1 cellular context compared by ENCODE assay signal in the genomic region with DNA sequence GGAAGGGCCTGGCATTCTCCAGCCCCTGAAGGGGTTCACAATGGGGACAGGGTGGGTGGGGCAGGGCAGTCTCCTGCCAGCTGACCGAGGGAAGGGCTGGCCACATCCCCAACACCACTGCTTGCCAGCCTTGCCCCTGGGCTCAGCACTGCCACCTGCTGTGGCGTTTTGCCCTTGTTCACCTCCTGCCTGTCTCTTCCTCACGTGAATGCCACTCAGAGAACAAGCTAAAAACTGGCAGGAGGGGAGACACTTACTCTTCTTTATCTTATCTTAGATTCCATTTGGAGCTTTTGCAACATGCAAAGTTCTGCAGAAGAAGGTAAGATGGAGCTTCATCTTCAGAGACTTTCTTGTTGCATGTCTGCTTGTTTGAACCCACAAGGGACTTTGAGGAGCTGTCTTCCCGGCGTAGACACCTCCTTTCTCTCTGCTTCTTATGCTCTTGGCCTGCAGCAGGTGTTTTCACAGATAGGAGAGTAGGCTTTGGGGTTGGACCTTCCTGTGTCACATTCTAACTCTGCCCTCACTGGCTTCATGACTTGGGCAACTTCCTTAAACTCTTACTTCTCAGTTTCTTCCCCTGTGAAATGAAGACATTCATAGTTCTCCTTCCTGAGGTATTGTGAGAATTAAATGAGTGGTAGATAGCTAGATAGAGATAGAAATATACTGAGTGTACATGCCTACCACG.
TF ChIP-seq lines count a peak whose summit lies in the region.

No MANE protein-coding gene starts in this region.

TF ChIP-seq in H1, 55 proteins besides CTCF, POLR2A, EP300 and RAD21:
- TF ChIP-seq, protein P1, sequence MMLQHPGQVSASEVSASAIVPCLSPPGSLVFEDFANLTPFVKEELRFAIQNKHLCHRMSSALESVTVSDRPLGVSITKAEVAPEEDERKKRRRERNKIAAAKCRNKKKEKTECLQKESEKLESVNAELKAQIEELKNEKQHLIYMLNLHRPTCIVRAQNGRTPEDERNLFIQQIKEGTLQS (IDR thresholded peaks at IDR 0.05; ENCODE audit: insufficient read depth, low read depth, low read length), result no peak
- TF ChIP-seq ZNF274 (IDR thresholded peaks at IDR 0.05; ENCODE audit: borderline replicate concordance, extremely low read depth, low read length), result no peak
- TF ChIP-seq JUN (IDR thresholded peaks at IDR 0.05; ENCODE audit: low read depth, low read length), result no peak
- TF ChIP-seq SAP30 (IDR thresholded peaks at IDR 0.05; ENCODE audit: insufficient read depth, insufficient replicate concordance, low read length), result no peak
- no peak for TF ChIP-seq SIN3A (conservative IDR thresholded peaks at IDR 0.05 in 1 of 2, IDR thresholded peaks at IDR 0.05 in 1 of 2; ENCODE audit: low read depth in 1 of 2, low read length in 2 of 2)
- no peak for TF ChIP-seq YY1 (IDR thresholded peaks at IDR 0.05; ENCODE audit: low read depth, low read length)
- no peak for TF ChIP-seq SIX5 (IDR thresholded peaks at IDR 0.05; ENCODE audit: low read depth, low read length)
- no peak for TF ChIP-seq TAF1 (IDR thresholded peaks at IDR 0.05; ENCODE audit: low read depth, low read length)
- TF ChIP-seq CREB1 (IDR thresholded peaks at IDR 0.05), result no peak
